Comparison of ENCODE assay signal across 6 cellular contexts in the genomic region with DNA sequence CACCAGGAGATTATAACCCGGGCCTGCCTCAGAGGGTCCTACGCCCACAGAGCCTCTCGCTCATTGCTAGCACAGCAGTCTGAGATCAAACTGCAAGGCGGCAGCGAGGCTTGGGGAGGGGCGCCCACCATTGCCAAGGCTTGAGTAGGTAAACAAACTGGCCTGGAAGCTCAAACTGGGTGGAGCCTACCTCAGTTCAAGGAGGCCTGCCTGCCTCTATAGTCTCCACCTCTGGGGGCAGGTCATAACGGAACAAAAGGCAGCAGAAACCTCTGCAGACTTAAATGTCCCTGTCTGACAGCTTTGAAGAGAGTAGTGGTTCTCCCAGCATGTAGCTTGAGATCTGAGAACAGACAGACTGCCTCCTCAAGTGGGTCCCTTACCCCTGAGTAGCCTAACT. TPM values are rescaled to one million over a fixed set of nuclear protein-coding genes. Genes with fewer than 3 reads are reported as not detected.
"Had no signal": no experiment of that assay in that cellular context is flagged by ENCODE, and none has a peak within 500 bp of the region (broad histone marks: within the 10 kb centered on the region; RNA-seq: fewer than 3 reads in every experiment).

No MANE protein-coding gene starts in this region.

RNA-seq across cellular contexts. Expression of a gene that starts 20.5 kb away (rescaled TPM):
- total RNA-seq: activated CD4-positive, alpha-beta memory T cell treated with anti-CD3 and anti-CD28 coated beads, Interleukin-2, amount 10 ng/mL, durations not matched to agents 7 days and 5 days; activated CD8-positive, alpha-beta memory T cell treated with anti-CD3 and anti-CD28 coated beads, Interleukin-2, amount 10 ng/mL, durations not matched to agents 7 days and 5 days; LHCN-M2; OCI-LY7; PC-9; Right ventricle myocardium inferior had no signal

RNA-seq across cellular contexts. Expression of a gene that starts 48.3 kb away (rescaled TPM):
- total RNA-seq: activated CD4-positive, alpha-beta memory T cell treated with anti-CD3 and anti-CD28 coated beads, Interleukin-2, amount 10 ng/mL, durations not matched to agents 7 days and 5 days; activated CD8-positive, alpha-beta memory T cell treated with anti-CD3 and anti-CD28 coated beads, Interleukin-2, amount 10 ng/mL, durations not matched to agents 7 days and 5 days; LHCN-M2; OCI-LY7; PC-9; Right ventricle myocardium inferior had no signal

RNA-seq across cellular contexts. Expression of a gene that starts 57.5 kb away (rescaled TPM):
- total RNA-seq: activated CD4-positive, alpha-beta memory T cell treated with anti-CD3 and anti-CD28 coated beads, Interleukin-2, amount 10 ng/mL, durations not matched to agents 7 days and 5 days; activated CD8-positive, alpha-beta memory T cell treated with anti-CD3 and anti-CD28 coated beads, Interleukin-2, amount 10 ng/mL, durations not matched to agents 7 days and 5 days; LHCN-M2; OCI-LY7; PC-9; Right ventricle myocardium inferior had no signal
